Comparison of ENCODE assay signal across 8 cellular contexts in genomic region chr5:177362871-177363507, GRCh38. TPM values are rescaled to one million over a fixed set of nuclear protein-coding genes. Genes with fewer than 3 reads are reported as not detected.
DNase-seq lines count a peak whose midpoint lies in the region; ATAC-seq and TF ChIP-seq lines count a peak whose summit lies in the region.

No MANE protein-coding gene starts in this region.

- H3K4me3 ChIP-seq in Peyer's patch (peak overlapping the region; percentile 32 to 66 (median 55)), rectal smooth muscle tissue (ENCODE audit: low read length) (peak overlapping the region; percentile 68)

- peak; percentile 34 for ATAC-seq in HG03066 (IDR thresholded peaks at IDR 0.05; ENCODE audit: low read depth, unreplicated experiment)
- ATAC-seq in Right ventricle myocardium inferior: peak; percentile 51

- intact Hi-C loops in Right ventricle myocardium inferior (cut with DNase I): no loop called here

- H3K9ac ChIP-seq in rectal smooth muscle tissue (ENCODE audit: low read length): no peak overlapping the region

- CTCF ChIA-PET in GM10248 (lab: Yijun Ruan, JAX): interaction anchor here (1.0 to 35.5 kb wide), 4 partner anchors 18 to 93 kb away, joined by 3 to 734 read pairs (median 10); partner anchors contain the start of gene SLC34A1

- POLR2A ChIA-PET in GM10248 (lab: Yijun Ruan, JAX): interaction anchor here (0.6 kb wide), 1 partner anchor 1003 kb away, joined by 3 read pairs; no protein-coding TSS in a partner anchor

- no peaks in the 10 kb centered on the region for H3K9me3 ChIP-seq in Peyer's patch

- TF ChIP-seq CTCF in GM10248 (IDR thresholded peaks at IDR 0.05; ENCODE audit: control extremely low read depth, extremely low read depth, low read depth, missing control alignments) (no peak), Peyer's patch (IDR thresholded peaks at IDR 0.05) (no peak)

- DNase-seq in GM10248 (ENCODE audit: extremely low spot score) (peak; percentile 86), Peyer's patch (peak; percentile 74 to 88 (median 85)), Right ventricle myocardium inferior (ENCODE audit: missing footprints) (peak; percentile 79), NOMO-1 treated with DMSO at 0.1 percent for 48 hours (lab: John Stamatoyannopoulos, UW; ENCODE audit: unreplicated experiment) (no peak), SKM-1 (lab: John Stamatoyannopoulos, UW; ENCODE audit: unreplicated experiment) (no peak)
- DNase-seq in activated gamma-delta T cell treated with anti-CD3 and anti-CD28 coated beads, Interleukin-2, amount 50 U/mL, for 16 hours (ENCODE audit: low read depth): peak; percentile 52

- H3K27me3 ChIP-seq in Peyer's patch (no peaks in the 10 kb centered on the region), rectal smooth muscle tissue (ENCODE audit: control insufficient read depth, insufficient read depth, low read length) (no peaks in the 10 kb centered on the region)

- peaks cover 0 to 67% (median 30%) of the 10 kb centered on the region in 4 donors for H3K4me1 ChIP-seq in Peyer's patch
- peaks cover 14% of the 10 kb centered on the region for H3K4me1 ChIP-seq in rectal smooth muscle tissue (ENCODE audit: control insufficient read depth, insufficient read depth, low read length)

- TF ChIP-seq POLR2A in Peyer's patch (IDR thresholded peaks at IDR 0.05): no peak

- H3K27ac ChIP-seq in Peyer's patch (peak overlapping the region; percentile 4 to 84 (median 50)), rectal smooth muscle tissue (ENCODE audit: low read depth, low read length) (no peak overlapping the region)

- H3K36me3 ChIP-seq in Peyer's patch: no peaks in the 10 kb centered on the region
- no peaks in the 10 kb centered on the region for H3K36me3 ChIP-seq in rectal smooth muscle tissue (ENCODE audit: control insufficient read depth, insufficient read depth, low read length)

RNA-seq across cellular contexts. Expression of gene RGS14, which starts 5.3 kb away (rescaled TPM):
- total RNA-seq in Peyer's patch (10 to 100 TPM; 19.4 to 41.0 (median 23.3) TPM), Right ventricle myocardium inferior (3.9 TPM)

RNA-seq across cellular contexts. Expression of gene LMAN2, which starts 11.5 kb away (rescaled TPM):
- total RNA-seq in Peyer's patch (100 to 1,000 TPM; 193 to 321 (median 268) TPM), Right ventricle myocardium inferior (72.3 TPM)

RNA-seq across cellular contexts. Expression of gene SLC34A1, which starts 21.2 kb away (rescaled TPM):
- total RNA-seq in Peyer's patch: under 1 TPM in 1 of 4 donors, not detected in 3; 0.35 TPM
- total RNA-seq in Right ventricle myocardium inferior: not detected

RNA-seq across cellular contexts. Expression of gene PFN3, which starts 37.5 kb away (rescaled TPM):
- total RNA-seq in Peyer's patch (not detected), Right ventricle myocardium inferior (not detected)

RNA-seq across cellular contexts. Expression of gene F12, which starts 46.4 kb away (rescaled TPM):
- total RNA-seq in Peyer's patch (10 to 100 TPM in 1 of 4 donors, 1 to 10 TPM in 3; 1.7 to 22.2 (median 7.8) TPM), Right ventricle myocardium inferior (not detected)

Comparison
In these comparisons a context has a peak if more than half of its experiments do, and no peak if none do; other contexts are left out.
1. DNase-seq: peak in GM10248 (single experiment), Peyer's patch (3 of 3), activated gamma-delta T cell treated with anti-CD3 and anti-CD28 coated beads, Interleukin-2, amount 50 U/mL, for 16 hours (single experiment) and Right ventricle myocardium inferior (single experiment); none in NOMO-1 treated with DMSO at 0.1 percent for 48 hours (single experiment) and SKM-1 (single experiment).